ENCODE assay signal across 24 cellular contexts in the genomic region with DNA sequence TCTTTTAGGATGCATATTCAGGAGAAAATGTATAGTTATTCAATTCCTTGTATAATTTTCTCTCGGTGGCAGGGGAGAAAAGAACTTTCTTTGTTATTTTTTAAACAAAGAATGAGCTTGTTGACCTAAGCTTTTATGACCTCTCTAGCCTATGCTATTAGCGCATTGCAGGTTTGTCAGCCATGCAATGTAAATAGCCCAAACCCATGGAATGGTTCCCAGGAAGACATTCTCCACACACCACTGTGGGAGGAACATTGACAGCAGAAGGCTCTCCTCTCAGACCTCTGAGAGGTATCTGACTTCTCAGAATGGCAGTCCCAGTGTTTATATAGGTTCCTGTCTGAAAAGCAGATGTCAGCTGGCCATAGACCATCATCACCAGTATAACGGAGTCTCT. TPM values are rescaled to one million over a fixed set of nuclear protein-coding genes. Genes with fewer than 3 reads are reported as not detected.
DNase-seq lines count a peak whose midpoint lies in the region; ATAC-seq and TF ChIP-seq lines count a peak whose summit lies in the region.
"Had no signal": no experiment of that assay in that cellular context is flagged by ENCODE, and none has a peak within 500 bp of the region (broad histone marks: within the 10 kb centered on the region; RNA-seq: fewer than 3 reads in every experiment).

No MANE protein-coding gene starts in this region.

- no peak overlapping the region for H2AFZ ChIP-seq in PC-3 (ENCODE audit: low read length)
- H2AFZ ChIP-seq: GM23248 had no signal

- TF ChIP-seq CTCF in HFFc6 (IDR thresholded peaks at IDR 0.05) (no peak), PC-3 (conservative IDR thresholded peaks at IDR 0.05; ENCODE audit: low read depth, low read length) (no peak), prostate gland (IDR thresholded peaks at IDR 0.05) (no peak)

- intact Hi-C loops in PC-3 (cut with micrococcal nuclease) (loop anchor here (1.0 to 5.0 kb wide), 2 partner anchors 20 to 206 kb away; a partner anchor contains a TSS), prostate gland (cut with DNase I) (no loop called here)
- intact Hi-C loops in activated naive CD4-positive, alpha-beta T cell treated with anti-CD3 and anti-CD28 coated beads for 36 hours (cut with micrococcal nuclease): no loop called here
- intact Hi-C loops in naive thymus-derived CD4-positive, alpha-beta T cell (cut with micrococcal nuclease): no loop called here

- no peak overlapping the region for H3K4me2 ChIP-seq in PC-3 (ENCODE audit: low read length)

- H3K27me3 Mint-ChIP-seq in HFFc6 (ENCODE audit: insufficient read depth): peaks cover 92% of the 10 kb centered on the region
- peaks cover 3% of the 10 kb centered on the region for H3K27me3 Mint-ChIP-seq in activated naive CD4-positive, alpha-beta T cell treated with anti-CD3 and anti-CD28 coated beads for 36 hours (ENCODE audit: low read depth)
- H3K27me3 Mint-ChIP-seq in naive thymus-derived CD4-positive, alpha-beta T cell: peaks cover 0 to 26% (median 7%) of the 10 kb centered on the region in 5 donors

- no peak overlapping the region for H3K4me3 ChIP-seq in PC-3 (ENCODE audit: low read length)
- H3K4me3 ChIP-seq in prostate gland: no peak overlapping the region
- no peak overlapping the region for H3K4me3 ChIP-seq in naive thymus-derived CD4-positive, alpha-beta T cell (ENCODE audit: low read length)
- H3K4me3 ChIP-seq: GM23248, upper lobe of left lung had no signal

- peak overlapping the region; percentile 70; the same call in 1 of the 2 replicates for H3K4me3 Mint-ChIP-seq in HFFc6
- no peak overlapping the region for H3K4me3 Mint-ChIP-seq in activated naive CD4-positive, alpha-beta T cell treated with anti-CD3 and anti-CD28 coated beads for 36 hours
- H3K4me3 Mint-ChIP-seq in naive thymus-derived CD4-positive, alpha-beta T cell: no peak overlapping the region
- H3K4me3 Mint-ChIP-seq: activated naive CD8-positive, alpha-beta T cell; activated T-helper 17 cell treated with anti-CD3 and anti-CD28 coated beads, Interleukin-2, amount 50 U/mL, for 72 hours; CD8-positive, alpha-beta T cell; central memory CD8-positive, alpha-beta T cell; WTC11 had no signal

- H3F3A ChIP-seq in PC-3 (ENCODE audit: low read length, unreplicated experiment): no peaks in the 10 kb centered on the region

- no peak for TF ChIP-seq POLR2A in prostate gland (IDR thresholded peaks at IDR 0.05)

- H3K36me3 ChIP-seq in PC-3 (ENCODE audit: low read depth, low read length) (0 out of 2 replicates have a peak, but pooled peaks cover 4% of the 10 kb centered on the region), prostate gland (peaks cover 0 to 4% of the 10 kb centered on the region in 2 donors)
- no peaks in the 10 kb centered on the region for H3K36me3 ChIP-seq in naive thymus-derived CD4-positive, alpha-beta T cell (ENCODE audit: control insufficient read depth in 2 of 3, insufficient read depth in 3 of 3, low read length in 3 of 3)

- H3K9me3 Mint-ChIP-seq in HFFc6: peaks cover 52% of the 10 kb centered on the region; the same call in 1 of the 2 replicates
- H3K9me3 Mint-ChIP-seq in activated naive CD4-positive, alpha-beta T cell treated with anti-CD3 and anti-CD28 coated beads for 36 hours: no peaks in the 10 kb centered on the region
- H3K9me3 Mint-ChIP-seq in naive thymus-derived CD4-positive, alpha-beta T cell: no peaks in the 10 kb centered on the region
- H3K9me3 Mint-ChIP-seq: activated T-helper 17 cell treated with anti-CD3 and anti-CD28 coated beads, Interleukin-2, amount 50 U/mL, for 72 hours; CD8-positive, alpha-beta T cell; central memory CD8-positive, alpha-beta T cell; WTC11 had no signal

- peak overlapping the region; percentile 68 for H3K27ac Mint-ChIP-seq in HFFc6
- no peak overlapping the region for H3K27ac Mint-ChIP-seq in activated naive CD4-positive, alpha-beta T cell treated with anti-CD3 and anti-CD28 coated beads for 36 hours
- H3K27ac Mint-ChIP-seq in naive thymus-derived CD4-positive, alpha-beta T cell: no peak overlapping the region
- H3K27ac Mint-ChIP-seq: activated naive CD8-positive, alpha-beta T cell; activated T-helper 17 cell treated with anti-CD3 and anti-CD28 coated beads, Interleukin-2, amount 50 U/mL, for 72 hours; CD8-positive, alpha-beta T cell; WTC11 had no signal

- no peak overlapping the region for H3K27ac ChIP-seq in PC-3 (ENCODE audit: low read length)
- peak overlapping the region; percentile 57 to 72 for H3K27ac ChIP-seq in prostate gland
- H3K27ac ChIP-seq in naive thymus-derived CD4-positive, alpha-beta T cell (ENCODE audit: low read depth, low read length): no peak overlapping the region
- H3K27ac ChIP-seq: RWPE1, upper lobe of left lung had no signal

- peaks cover 85% of the 10 kb centered on the region for H3K36me3 Mint-ChIP-seq in HFFc6 (ENCODE audit: low read depth)
- H3K36me3 Mint-ChIP-seq in activated naive CD4-positive, alpha-beta T cell treated with anti-CD3 and anti-CD28 coated beads for 36 hours (ENCODE audit: low read depth): no peaks in the 10 kb centered on the region
- H3K36me3 Mint-ChIP-seq in naive thymus-derived CD4-positive, alpha-beta T cell: no peaks in the 10 kb centered on the region
- H3K36me3 Mint-ChIP-seq: activated naive CD8-positive, alpha-beta T cell; CD8-positive, alpha-beta T cell had no signal

- no peaks in the 10 kb centered on the region for H3K79me2 ChIP-seq in PC-3 (ENCODE audit: low read length)

- POLR2A ChIA-PET in PC-3 (lab: Charles Lee; ENCODE audit: unreplicated experiment): interaction anchor here (0.6 kb wide), 2 partner anchors 130 to 204 kb away, joined by 4 to 7 read pairs; a partner anchor contains a TSS
- POLR2A ChIA-PET in naive thymus-derived CD4-positive, alpha-beta T cell (lab: Charles Lee): no interaction called here

- ATAC-seq in PC-3: peak; percentile 100
- no peak for ATAC-seq in naive thymus-derived CD4-positive, alpha-beta T cell
- ATAC-seq: activated T-helper 17 cell treated with anti-CD3 and anti-CD28 coated beads, Interleukin-2, amount 50 U/mL, for 72 hours; CD8-positive, alpha-beta T cell; WTC11 had no signal

- H3K9me3 ChIP-seq in PC-3 (ENCODE audit: low read length): no peaks in the 10 kb centered on the region
- no peaks in the 10 kb centered on the region for H3K9me3 ChIP-seq in prostate gland
- H3K9me3 ChIP-seq in naive thymus-derived CD4-positive, alpha-beta T cell (ENCODE audit: control insufficient read depth in 2 of 3, low read length in 3 of 3): no peaks in the 10 kb centered on the region
- H3K9me3 ChIP-seq: upper lobe of left lung had no signal

- no peaks in the 10 kb centered on the region for H3K4me1 ChIP-seq in PC-3 (ENCODE audit: insufficient read depth, low read length)
- no peaks in the 10 kb centered on the region for H3K4me1 ChIP-seq in prostate gland (replicated peaks)
- no peaks in the 10 kb centered on the region for H3K4me1 ChIP-seq in naive thymus-derived CD4-positive, alpha-beta T cell (ENCODE audit: control insufficient read depth in 2 of 2, insufficient read depth in 2 of 2, low read length in 2 of 2)
- H3K4me1 ChIP-seq: upper lobe of left lung had no signal

- peaks cover 15% of the 10 kb centered on the region for H3K4me1 Mint-ChIP-seq in HFFc6 (ENCODE audit: low read depth)
- H3K4me1 Mint-ChIP-seq in activated naive CD4-positive, alpha-beta T cell treated with anti-CD3 and anti-CD28 coated beads for 36 hours (ENCODE audit: low read depth): peaks cover 8% of the 10 kb centered on the region
- peaks cover 0 to 13% (median 8%) of the 10 kb centered on the region in 7 donors for H3K4me1 Mint-ChIP-seq in naive thymus-derived CD4-positive, alpha-beta T cell
- H3K4me1 Mint-ChIP-seq: activated T-helper 17 cell treated with anti-CD3 and anti-CD28 coated beads, Interleukin-2, amount 50 U/mL, for 72 hours; central memory CD8-positive, alpha-beta T cell; WTC11 had no signal

- no peaks in the 10 kb centered on the region for H3K27me3 ChIP-seq in PC-3 (ENCODE audit: low read length)
- no peaks in the 10 kb centered on the region for H3K27me3 ChIP-seq in prostate gland (replicated peaks; ENCODE audit: insufficient read depth)
- no peaks in the 10 kb centered on the region for H3K27me3 ChIP-seq in naive thymus-derived CD4-positive, alpha-beta T cell (ENCODE audit: control insufficient read depth in 2 of 2, insufficient read depth in 2 of 2, low read length in 2 of 2)
- H3K27me3 ChIP-seq: upper lobe of left lung had no signal

- no peak overlapping the region for H3K9ac ChIP-seq in PC-3 (ENCODE audit: low read length)
- H3K9ac ChIP-seq: GM23248 had no signal

- no peaks in the 10 kb centered on the region for H3K9me2 ChIP-seq in PC-3 (replicated peaks; ENCODE audit: low read length)

- WGBS in prostate gland: 46% methylated on average over 3 of the region's 3 CpGs

- no TSS peak for BruUV-seq in PC-3 (replicated peaks; lab: Mats Ljungman, UMichigan)

- H4K20me1 ChIP-seq in PC-3 (ENCODE audit: low read length): no peaks in the 10 kb centered on the region

- CTCF ChIA-PET in PC-3 (lab: Charles Lee): interaction anchor here (0.6 kb wide), 1 partner anchor 20 kb away, joined by 3 read pairs; no protein-coding TSS in a partner anchor
- CTCF ChIA-PET in activated naive CD4-positive, alpha-beta T cell treated with anti-CD3 and anti-CD28 coated beads for 36 hours (lab: Charles Lee): interaction anchor here (0.8 to 1.4 kb wide), 2 partner anchors 13 to 88 kb away, joined by 3 read pairs; no protein-coding TSS in a partner anchor
- CTCF ChIA-PET in naive thymus-derived CD4-positive, alpha-beta T cell (lab: Charles Lee): interaction anchor here (1.0 to 1.4 kb wide), 4 partner anchors 9 to 534 kb away, joined by 3 read pairs; a partner anchor contains a TSS

- DNase-seq in NCI-H2029 (lab: John Stamatoyannopoulos, UW) (peak; percentile 43), NCI-H2029 treated with DMSO at 0.1 percent for 48 hours (lab: John Stamatoyannopoulos, UW) (no peak), HFFc6 (no peak), PC-3 (peak; percentile 34), prostate gland (ENCODE audit: low spot score) (peak; percentile 68), iPS-NIHi11 (ENCODE audit: low spot score) (no peak)
- no peak for DNase-seq in activated naive CD4-positive, alpha-beta T cell treated with anti-CD3 and anti-CD28 coated beads for 36 hours
- DNase-seq in naive thymus-derived CD4-positive, alpha-beta T cell: no peak
- DNase-seq: activated CD4-positive, alpha-beta T cell treated with anti-CD3 and anti-CD28 coated beads, Interleukin-2, amount 50 U/mL, for 1 hour; activated CD8-positive, alpha-beta memory T cell treated with anti-CD3 and anti-CD28 coated beads, Interleukin-2, amount 50 U/mL, for 4 hours; AML-193; CD8-positive, alpha-beta T cell; DMS79 treated with DMSO at 0.1 percent for 48 hours; GM23248; kidney glomerular epithelial cell; NCI-H146; NCI-H226; T-helper 2 cell; upper lobe of left lung had no signal

RNA-seq across cellular contexts. Expression of a gene that starts 19.6 kb away (rescaled TPM):
- total RNA-seq in HFFc6 (2021; fragmentation: NEBNext Ultra II Directional; extraction: Animal tissue kit (Norgen Biotek cat#: 25700)): under 1 TPM; 0.38 to 0.76 (median 0.68) TPM
- total RNA-seq in PC-3 (2014; rRNA removed) (1.9 and 2.5 TPM in 2 replicates), prostate gland (1 to 10 TPM; 1.4 to 2.6 TPM)
- total RNA-seq in activated naive CD4-positive, alpha-beta T cell treated with anti-CD3 and anti-CD28 coated beads for 36 hours: 1 to 10 TPM; 2.6 to 3.6 TPM
- total RNA-seq in naive thymus-derived CD4-positive, alpha-beta T cell: 1 to 10 TPM; 2.1 to 6.6 (median 3.8) TPM
- polyA plus RNA-seq in naive thymus-derived CD4-positive, alpha-beta T cell: under 1 TPM; 0.51 to 0.54 TPM

Comparison
In these comparisons a context has a peak if more than half of its experiments do, and no peak if none do; other contexts are left out.
1. DNase-seq: peak in NCI-H2029 (single experiment), PC-3 (single experiment) and prostate gland (single experiment); none in NCI-H2029 treated with DMSO at 0.1 percent for 48 hours (single experiment), HFFc6 (single experiment), activated naive CD4-positive, alpha-beta T cell treated with anti-CD3 and anti-CD28 coated beads for 36 hours (single experiment), iPS-NIHi11 (single experiment) and naive thymus-derived CD4-positive, alpha-beta T cell (0 of 9).
2. H3K27ac ChIP-seq: peak in prostate gland (2 of 2); none in PC-3 (single experiment) and naive thymus-derived CD4-positive, alpha-beta T cell (single experiment).